In the genomic region with DNA sequence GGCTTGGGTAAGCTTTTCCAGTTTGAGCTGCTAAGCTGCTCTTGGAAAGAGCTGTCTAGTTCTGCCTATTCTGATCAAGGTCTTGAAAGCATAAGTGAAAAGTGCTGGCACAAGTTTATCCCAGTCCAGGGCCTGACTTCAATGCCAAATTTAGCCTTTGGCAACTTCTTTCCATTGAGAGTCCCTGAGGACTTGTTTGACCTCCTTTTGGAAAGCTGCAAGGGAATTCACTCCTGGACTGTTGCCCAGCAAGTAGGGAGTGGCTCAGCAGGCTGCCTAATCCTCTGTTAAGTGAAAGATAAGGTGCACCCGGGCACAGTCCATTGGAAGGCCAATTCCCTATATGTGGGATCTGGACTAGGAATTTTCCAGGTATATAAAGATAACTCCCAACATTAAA, we compare ENCODE assay signal across 12 cellular contexts. TPM values are rescaled to one million over a fixed set of nuclear protein-coding genes. Genes with fewer than 3 reads are reported as not detected.
DNase-seq lines count a peak whose midpoint lies in the region; ATAC-seq and TF ChIP-seq lines count a peak whose summit lies in the region.
"Had no signal": no experiment of that assay in that cellular context is flagged by ENCODE, and none has a peak within 500 bp of the region (broad histone marks: within the 10 kb centered on the region; RNA-seq: fewer than 3 reads in every experiment).

No MANE protein-coding gene starts in this region.

- TF ChIP-seq CTCF in RWPE1 (conservative IDR thresholded peaks at IDR 0.05; ENCODE audit: low read depth) (no peak), fibroblast of villous mesenchyme (IDR thresholded peaks at IDR 0.05; ENCODE audit: insufficient read depth, low read depth, low read length) (no peak), endodermal cell (conservative IDR thresholded peaks at IDR 0.05) (no peak), suprapubic skin (IDR thresholded peaks at IDR 0.05) (no peak)
- no peak for TF ChIP-seq CTCF in CD4-positive, alpha-beta T cell (IDR thresholded peaks at IDR 0.05)

- H3K4me1 Mint-ChIP-seq in CD4-positive, alpha-beta T cell (ENCODE audit: low read depth), result no peaks in the 10 kb centered on the region
- H3K4me1 Mint-ChIP-seq in endodermal cell, result peaks cover 8% of the 10 kb centered on the region
- H3K4me1 Mint-ChIP-seq: activated B cell treated with CpG ODN at 0.5 μM for 24 hours had no signal

- H3K4me1 ChIP-seq in endodermal cell (ENCODE audit: control insufficient read depth, insufficient read depth, low read length), result no peaks in the 10 kb centered on the region
- H3K4me1 ChIP-seq in suprapubic skin, result no peaks in the 10 kb centered on the region
- H3K4me1 ChIP-seq: spleen had no signal

- no peaks in the 10 kb centered on the region for H3K9me3 Mint-ChIP-seq in CD4-positive, alpha-beta T cell
- H3K9me3 Mint-ChIP-seq in endodermal cell, result no peaks in the 10 kb centered on the region

- peaks cover 14% of the 10 kb centered on the region for H3K27me3 Mint-ChIP-seq in CD4-positive, alpha-beta T cell
- peaks cover 6% of the 10 kb centered on the region for H3K27me3 Mint-ChIP-seq in endodermal cell (ENCODE audit: insufficient read depth)

- POLR2A ChIA-PET in RWPE1 (lab: Yijun Ruan, JAX; ENCODE audit: low non-redundant PET), result no interaction called here
- POLR2A ChIA-PET in CD4-positive, alpha-beta T cell (lab: Charles Lee), result no interaction called here

- H3K36me3 Mint-ChIP-seq in CD4-positive, alpha-beta T cell (ENCODE audit: low read depth), result no peaks in the 10 kb centered on the region
- H3K36me3 Mint-ChIP-seq in endodermal cell (ENCODE audit: low read depth), result no peaks in the 10 kb centered on the region

- no peak for TF ChIP-seq POLR2A in suprapubic skin (IDR thresholded peaks at IDR 0.05)

- H3K36me3 ChIP-seq in endodermal cell (ENCODE audit: control insufficient read depth, insufficient read depth, low read length) (no peaks in the 10 kb centered on the region), suprapubic skin (no peaks in the 10 kb centered on the region)
- H3K36me3 ChIP-seq: spleen had no signal

- CTCF ChIA-PET in RWPE1 (lab: Yijun Ruan, JAX), result interaction anchor here (0.7 kb wide), 1 partner anchor 281 kb away, joined by 3 read pairs; no protein-coding TSS in a partner anchor
- CTCF ChIA-PET in CD4-positive, alpha-beta T cell (lab: Charles Lee), result no interaction called here

- H3K27ac Mint-ChIP-seq in CD4-positive, alpha-beta T cell, result no peak overlapping the region
- H3K27ac Mint-ChIP-seq in endodermal cell, result no peak overlapping the region
- H3K27ac Mint-ChIP-seq: activated B cell treated with CpG ODN at 0.5 μM for 24 hours had no signal

- H3K4me3 ChIP-seq in fibroblast of villous mesenchyme (ENCODE audit: low read depth, low read length), result no peak overlapping the region
- H3K4me3 ChIP-seq in skeletal muscle cell (ENCODE audit: low read depth, low read length), result no peak overlapping the region
- H3K4me3 ChIP-seq in endodermal cell (ENCODE audit: low read length), result no peak overlapping the region
- H3K4me3 ChIP-seq in suprapubic skin, result no peak overlapping the region
- H3K4me3 ChIP-seq: spleen had no signal

- intact Hi-C loops in CD4-positive, alpha-beta T cell (cut with DNase I, micrococcal nuclease), result no loop called here

- no peaks in the 10 kb centered on the region for H3K27me3 ChIP-seq in CD4-positive, alpha-beta T cell (ENCODE audit: control insufficient read depth, insufficient read depth, low read length)
- H3K27me3 ChIP-seq in endodermal cell (ENCODE audit: control insufficient read depth, insufficient read depth, low read length, poor library complexity, severe bottlenecking) (no peaks in the 10 kb centered on the region), suprapubic skin (no peaks in the 10 kb centered on the region)

- in situ Hi-C loops in G401 (cut with HindIII; ENCODE audit: low sequenced_read_pairs), result no loop called here

- 50% methylated on average over 1 of the region's 1 CpG; no CpG with 5 or more reads in 1 of the 2 experiments for WGBS in endodermal cell (ENCODE audit: insufficient coverage in 1 of 2, insufficient read length in 1 of 2), 2 experiments
- 20% methylated on average over 1 of the region's 1 CpG for WGBS in suprapubic skin

- H3K27ac ChIP-seq in RWPE1 (no peak overlapping the region; the same call in 1 of the 2 replicates), endodermal cell (ENCODE audit: low read depth, low read length) (no peak overlapping the region), suprapubic skin (no peak overlapping the region)
- H3K27ac ChIP-seq in CD4-positive, alpha-beta T cell (ENCODE audit: low read depth, low read length), result no peak overlapping the region
- H3K27ac ChIP-seq: spleen had no signal

- no peak overlapping the region for H3K4me3 Mint-ChIP-seq in CD4-positive, alpha-beta T cell
- no peak overlapping the region for H3K4me3 Mint-ChIP-seq in endodermal cell
- H3K4me3 Mint-ChIP-seq: activated B cell treated with CpG ODN at 0.5 μM for 24 hours had no signal

- no peaks in the 10 kb centered on the region for H3K9me3 ChIP-seq in CD4-positive, alpha-beta T cell (ENCODE audit: control insufficient read depth, low read length)
- no peaks in the 10 kb centered on the region for H3K9me3 ChIP-seq in endodermal cell (ENCODE audit: control insufficient read depth, low read length)
- H3K9me3 ChIP-seq in suprapubic skin, result no peaks in the 10 kb centered on the region

- DNase-seq in GM04503 (ENCODE audit: low read depth) (peak; percentile 73), RWPE1 (ENCODE audit: low spot score) (peak; percentile 77), fibroblast of villous mesenchyme (ENCODE audit: low read depth) (peak; percentile 92), skeletal muscle cell (ENCODE audit: low read depth) (peak; percentile 83), G401 (ENCODE audit: low spot score) (no peak), endodermal cell (no peak), suprapubic skin (ENCODE audit: low spot score in 2 of 2) (no peak)
- DNase-seq in CD4-positive, alpha-beta T cell, result no peak
- DNase-seq: activated B cell treated with CpG ODN at 0.5 μM for 24 hours; activated naive CD4-positive, alpha-beta T cell treated with anti-CD3 and anti-CD28 coated beads, Interleukin-2, amount 50 U/mL, for 16 hours; spleen had no signal

- ATAC-seq in CD4-positive, alpha-beta T cell (ENCODE audit: poor library complexity), result no peak
- ATAC-seq: esophagus mucosa had no signal

- no peak for TF ChIP-seq EP300 in suprapubic skin (IDR thresholded peaks at IDR 0.05)

- H3K9ac ChIP-seq in endodermal cell (ENCODE audit: extremely low read depth, low read length, poor library complexity, severe bottlenecking), result no peak overlapping the region

RNA-seq across cellular contexts. Expression of a gene that starts 16.0 kb away (rescaled TPM):
- 35.1 and 40.2 TPM in 2 replicates for total RNA-seq in fibroblast of villous mesenchyme
- 10 to 100 TPM; 29.1 to 33.7 TPM for total RNA-seq in CD4-positive, alpha-beta T cell
- 0.71 and 3.6 TPM in 2 replicates for total RNA-seq in G401 (2014; rRNA removed; shearing (Covaris generic))
- 10 to 100 TPM; 16.7 to 22.9 TPM for total RNA-seq in endodermal cell
- 12.7 TPM for polyA plus RNA-seq in endodermal cell (2013, experiment 1 of 2)
- polyA plus RNA-seq in endodermal cell (2013, experiment 2 of 2), result 14.0 TPM
- total RNA-seq in suprapubic skin, result 10 to 100 TPM; 38.8 to 82.4 (median 50.4) TPM

Comparison
In these comparisons a context has a peak if more than half of its experiments do, and no peak if none do; other contexts are left out.
1. DNase-seq: peak in GM04503 (single experiment), RWPE1 (single experiment), fibroblast of villous mesenchyme (single experiment) and skeletal muscle cell (single experiment); none in CD4-positive, alpha-beta T cell (0 of 10), G401 (single experiment), endodermal cell (single experiment) and suprapubic skin (0 of 2).